11 cellular contexts compared by ENCODE assay signal in the genomic region with DNA sequence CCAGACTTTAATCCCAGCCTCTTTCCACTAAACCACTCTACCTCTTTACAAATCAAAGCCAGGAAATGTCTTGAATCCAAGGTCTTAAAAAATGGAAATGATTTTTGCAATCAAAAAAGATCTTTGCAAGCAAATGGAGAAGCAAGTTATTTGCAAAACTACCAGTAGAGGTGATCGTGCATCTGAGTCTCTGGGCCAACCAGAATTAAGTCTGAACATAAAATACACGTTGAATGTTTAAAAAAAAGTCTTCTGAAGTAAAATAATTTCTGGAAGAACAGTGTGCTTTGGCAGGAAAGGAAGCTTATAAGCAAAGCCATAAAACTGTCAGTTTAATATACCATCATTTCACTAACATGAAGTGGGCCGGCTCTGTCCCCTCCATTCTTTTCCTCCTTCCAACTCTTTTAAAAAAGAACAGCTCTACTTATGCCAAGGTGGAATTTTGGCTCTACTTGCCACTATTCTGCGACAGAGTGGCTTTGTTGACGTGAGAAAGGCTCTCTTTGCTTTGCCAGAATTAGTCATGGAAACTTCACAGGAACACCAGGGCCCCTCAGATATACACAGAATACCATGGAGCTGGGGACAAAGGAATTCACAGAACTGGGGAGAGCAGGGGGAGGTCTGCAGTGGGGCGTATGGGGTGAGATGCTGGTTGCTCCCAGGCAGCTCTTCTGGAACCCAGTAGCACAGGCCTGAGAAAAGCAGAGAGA. TPM values are rescaled to one million over a fixed set of nuclear protein-coding genes. Genes with fewer than 3 reads are reported as not detected.
DNase-seq lines count a peak whose midpoint lies in the region; ATAC-seq and TF ChIP-seq lines count a peak whose summit lies in the region.
"Had no signal": no experiment of that assay in that cellular context is flagged by ENCODE, and none has a peak within 500 bp of the region (broad histone marks: within the 10 kb centered on the region; RNA-seq: fewer than 3 reads in every experiment).

No MANE protein-coding gene starts in this region.

- H3K4me3 ChIP-seq in body of pancreas (no peak overlapping the region), left ventricle myocardium inferior (peak overlapping the region; percentile 24), sigmoid colon (no peak overlapping the region), HAP-1 (no peak overlapping the region)

- H3K9me3 ChIP-seq in body of pancreas (no peaks in the 10 kb centered on the region), left ventricle myocardium inferior (replicated peaks) (no peaks in the 10 kb centered on the region), sigmoid colon (no peaks in the 10 kb centered on the region), HAP-1 (no peaks in the 10 kb centered on the region)

- intact Hi-C loops in body of pancreas (cut with DNase I) (no loop called here), left ventricle myocardium inferior (cut with micrococcal nuclease) (no loop called here), sigmoid colon (cut with DNase I) (loop anchor here (2.0 kb wide), 2 partner anchors 30 to 326 kb away; a partner anchor contains a TSS)

- TF ChIP-seq CTCF in body of pancreas (IDR thresholded peaks at IDR 0.05) = peak in 3 of 7 experiments; percentile 11 to 18 (median 15)
- TF ChIP-seq CTCF in left ventricle myocardium inferior (IDR thresholded peaks at IDR 0.05; ENCODE audit: borderline replicate concordance) = no peak
- TF ChIP-seq CTCF in sigmoid colon (IDR thresholded peaks at IDR 0.05) = peak in 3 of 4 experiments; percentile 53 to 65 (median 53)

- H3K36me3 ChIP-seq in body of pancreas (replicated peaks in 1 of 2; ENCODE audit: insufficient read depth in 1 of 2, low read depth in 2 of 2) (no peaks in the 10 kb centered on the region), left ventricle myocardium inferior (no peaks in the 10 kb centered on the region), sigmoid colon (no peaks in the 10 kb centered on the region), HAP-1 (replicated peaks) (no peaks in the 10 kb centered on the region)

- no peaks in the 10 kb centered on the region for H3K27me3 ChIP-seq in body of pancreas
- H3K27me3 ChIP-seq in left ventricle myocardium inferior (ENCODE audit: low read depth) = no peaks in the 10 kb centered on the region
- H3K27me3 ChIP-seq in sigmoid colon = no peaks in the 10 kb centered on the region
- H3K27me3 ChIP-seq in HAP-1 (ENCODE audit: low read depth) = no peaks in the 10 kb centered on the region

- DNase-seq in ELR (ENCODE audit: low read depth) (peak; percentile 44), body of pancreas (no peak), left ventricle myocardium inferior (no peak), sigmoid colon (peak; percentile 85), mucosa of gallbladder (ENCODE audit: low spot score) (no peak), NCI-H748 (lab: John Stamatoyannopoulos, UW; ENCODE audit: unreplicated experiment) (no peak), HAP-1 (ENCODE audit: low spot score in 2 of 2) (no peak)
- DNase-seq: effector CD8-positive, alpha-beta T cell; Kasumi-1; naive B cell had no signal

- in situ Hi-C loops in HAP-1 (cut with MboI; ENCODE audit: low sequenced_read_pairs) = loop anchor here (25.0 kb wide), 1 partner anchor 534 kb away; no protein-coding TSS in a partner anchor

- H3K4me1 ChIP-seq in body of pancreas = peaks cover 38% of the 10 kb centered on the region
- peaks cover 100% of the 10 kb centered on the region for H3K4me1 ChIP-seq in left ventricle myocardium inferior
- peaks cover 0 to 97% (median 94%) of the 10 kb centered on the region in 4 donors for H3K4me1 ChIP-seq in sigmoid colon
- H3K4me1 ChIP-seq in HAP-1 = peaks cover 11% of the 10 kb centered on the region

- TF ChIP-seq EP300 in sigmoid colon (IDR thresholded peaks at IDR 0.05) = peak; percentile 91 to 99 (median 94)

- ATAC-seq in body of pancreas (no peak), HG03378 (IDR thresholded peaks at IDR 0.05; ENCODE audit: unreplicated experiment) (no peak)

- no peak for TF ChIP-seq POLR2A in body of pancreas (IDR thresholded peaks at IDR 0.05)
- no peak for TF ChIP-seq POLR2A in sigmoid colon (IDR thresholded peaks at IDR 0.05)

- WGBS in body of pancreas, 2 donors = 23 to 28% methylated on average over 6 of the region's 6 CpGs
- WGBS in sigmoid colon, 2 donors = 46 to 48% methylated on average over 6 of the region's 6 CpGs

- H3K27ac ChIP-seq in body of pancreas = peak overlapping the region in 3 of 4 donors; percentile 30 to 36 (median 34)
- peak overlapping the region; percentile 90 for H3K27ac ChIP-seq in left ventricle myocardium inferior (replicated peaks)
- peak overlapping the region; percentile 79 to 96 (median 85) for H3K27ac ChIP-seq in sigmoid colon

RNA-seq across cellular contexts. Expression of a gene that starts 29.8 kb away (rescaled TPM):
- total RNA-seq in body of pancreas = 10 to 100 TPM; 55.0 to 82.2 TPM
- 243 TPM for total RNA-seq in left ventricle myocardium inferior
- total RNA-seq in sigmoid colon = 100 to 1,000 TPM; 266 to 653 (median 320) TPM
- 10 to 100 TPM in 2 of 3 donors, 1 to 10 TPM in 1; 8.1 to 56.2 (median 24.6) TPM for polyA plus RNA-seq in sigmoid colon
- 294 TPM for total RNA-seq in mucosa of gallbladder

Comparison
In these comparisons a context has a peak if more than half of its experiments do, and no peak if none do; other contexts are left out.
1. DNase-seq: peak in ELR (single experiment) and sigmoid colon (single experiment); none in body of pancreas (0 of 4), left ventricle myocardium inferior (single experiment), mucosa of gallbladder (single experiment), NCI-H748 (single experiment) and HAP-1 (0 of 2).
2. H3K27ac ChIP-seq: peak in every context shown above with its lines; median percentile 90 in left ventricle myocardium inferior; 85 in sigmoid colon; 34 in body of pancreas.